23 cellular contexts compared by ENCODE assay signal in the genomic region with DNA sequence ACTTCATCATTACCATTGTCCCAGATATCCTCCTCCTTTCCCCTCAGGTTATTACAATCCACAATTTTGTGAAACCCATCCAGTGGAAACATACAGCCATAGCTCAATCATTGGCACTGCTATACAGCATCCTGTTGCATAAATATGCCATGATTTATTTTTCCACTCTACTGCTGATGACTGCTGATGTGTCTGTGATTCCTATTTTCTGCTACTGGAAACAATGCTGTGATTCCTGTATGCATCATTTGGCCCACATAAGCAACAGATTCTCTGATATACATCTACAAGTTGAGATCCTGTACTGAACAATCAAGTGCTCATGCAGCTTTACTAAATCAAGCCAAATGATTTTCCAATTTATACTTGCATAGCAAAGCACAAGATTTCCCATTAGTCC.
"Had no signal": no experiment of that assay in that cellular context is flagged by ENCODE, and none has a peak within 500 bp of the region (broad histone marks: within the 10 kb centered on the region; RNA-seq: fewer than 3 reads in every experiment).

No MANE protein-coding gene starts in this region.

- H3K27ac ChIP-seq: brain microvascular endothelial cell, cardiac muscle cell, KMS-11, Peyer's patch, RWPE1, SJSA1 had no signal

- H3K4me3 ChIP-seq: cardiac muscle cell, Peyer's patch, SJSA1 had no signal

- H3K4me3 Mint-ChIP-seq: activated CD4-positive, alpha-beta memory T cell treated with anti-CD3 and anti-CD28 coated beads for 36 hours; activated CD4-positive, alpha-beta T cell treated with anti-CD3 and anti-CD28 coated beads, Interleukin-2, amount 10 ng/mL, durations not matched to agents 7 days and 5 days; activated naive CD8-positive, alpha-beta T cell treated with anti-CD3 and anti-CD28 coated beads for 36 hours; activated T-helper 1 cell treated with anti-CD3 and anti-CD28 coated beads, Interleukin-12 subunit alpha, Interleukin-12 subunit beta, Interleukin-2, Interleukin-4 antibody, amounts not matched to agents 30 ng/mL and 10 ng/mL and 1 ng/mL, durations not matched to agents 14 hours and 24 hours and 36 hours; T-helper 17 cell had no signal

- H3K9me3 ChIP-seq: Peyer's patch, SJSA1 had no signal

- H3K4me1 ChIP-seq: Peyer's patch, SJSA1 had no signal

- H3K9me3 Mint-ChIP-seq: activated CD4-positive, alpha-beta memory T cell treated with anti-CD3 and anti-CD28 coated beads for 36 hours; activated CD4-positive, alpha-beta T cell treated with anti-CD3 and anti-CD28 coated beads, Interleukin-2, amount 10 ng/mL, durations not matched to agents 7 days and 5 days; activated naive CD8-positive, alpha-beta T cell treated with anti-CD3 and anti-CD28 coated beads for 36 hours; activated T-helper 1 cell treated with anti-CD3 and anti-CD28 coated beads, Interleukin-12 subunit alpha, Interleukin-12 subunit beta, Interleukin-2, Interleukin-4 antibody, amounts not matched to agents 30 ng/mL and 10 ng/mL and 1 ng/mL, durations not matched to agents 14 hours and 24 hours and 36 hours had no signal

- H3K27me3 ChIP-seq: brain microvascular endothelial cell, cardiac muscle cell, Peyer's patch, SJSA1 had no signal

- H3K27ac Mint-ChIP-seq: activated CD4-positive, alpha-beta memory T cell treated with anti-CD3 and anti-CD28 coated beads for 36 hours; activated CD4-positive, alpha-beta T cell treated with anti-CD3 and anti-CD28 coated beads, Interleukin-2, amount 10 ng/mL, durations not matched to agents 7 days and 5 days; activated naive CD8-positive, alpha-beta T cell treated with anti-CD3 and anti-CD28 coated beads for 36 hours; activated T-helper 1 cell treated with anti-CD3 and anti-CD28 coated beads, Interleukin-12 subunit alpha, Interleukin-12 subunit beta, Interleukin-2, Interleukin-4 antibody, amounts not matched to agents 30 ng/mL and 10 ng/mL and 1 ng/mL, durations not matched to agents 14 hours and 24 hours and 36 hours; T-helper 17 cell had no signal

- H3K27me3 Mint-ChIP-seq: activated CD4-positive, alpha-beta memory T cell treated with anti-CD3 and anti-CD28 coated beads for 36 hours; activated CD4-positive, alpha-beta T cell treated with anti-CD3 and anti-CD28 coated beads, Interleukin-2, amount 10 ng/mL, durations not matched to agents 7 days and 5 days; activated naive CD8-positive, alpha-beta T cell treated with anti-CD3 and anti-CD28 coated beads for 36 hours; T-helper 17 cell had no signal

- H3K4me1 Mint-ChIP-seq: activated CD4-positive, alpha-beta T cell treated with anti-CD3 and anti-CD28 coated beads, Interleukin-2, amount 10 ng/mL, durations not matched to agents 7 days and 5 days had no signal

- DNase-seq: activated CD4-positive, alpha-beta memory T cell treated with anti-CD3 and anti-CD28 coated beads for 36 hours; activated CD4-positive, alpha-beta T cell treated with anti-CD3 and anti-CD28 coated beads, Interleukin-2, amount 10 ng/mL, durations not matched to agents 7 days and 5 days; activated CD4-positive, CD25-positive, alpha-beta regulatory T cell; activated CD8-positive, alpha-beta memory T cell treated with anti-CD3 and anti-CD28 coated beads for 24 hours; activated effector memory CD4-positive, alpha-beta T cell treated with anti-CD3 and anti-CD28 coated beads, Interleukin-2, amount 50 U/mL, for 16 hours; activated naive CD4-positive, alpha-beta T cell treated with Interleukin-2 at 50 U/mL for 16 hours; activated naive CD8-positive, alpha-beta T cell treated with anti-CD3 and anti-CD28 coated beads for 36 hours; brain microvascular endothelial cell; NCI-H1092; NCI-H1417; NCI-H2029; NCI-H345; NCI-H510A treated with DMSO at 0.1 percent for 48 hours; NCI-H69; Peyer's patch; Right ventricle myocardium superior; T-helper 17 cell; T-helper 9 cell had no signal

- H3K9ac ChIP-seq: KMS-11 had no signal
